ENCODE assay signal across 18 cellular contexts in the genomic region with DNA sequence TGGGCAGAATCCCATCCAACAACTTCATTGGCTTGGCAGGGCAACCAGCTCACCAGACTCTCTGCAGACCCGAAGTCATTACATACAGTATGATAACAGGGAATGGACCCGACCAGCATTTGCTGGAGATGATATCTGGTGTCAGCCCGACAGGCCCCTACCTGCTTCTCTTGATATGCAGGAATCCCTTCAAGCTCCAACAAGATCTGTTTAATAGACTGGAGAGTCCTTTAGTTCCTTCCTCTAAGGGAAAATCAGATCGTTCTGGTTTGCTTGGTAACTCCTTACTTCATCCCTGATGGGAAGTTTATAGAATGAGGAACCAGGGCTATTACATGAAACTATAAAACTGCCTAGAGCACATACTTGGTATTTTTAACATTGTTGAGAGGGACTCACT.
"Had no signal": no experiment of that assay in that cellular context is flagged by ENCODE, and none has a peak within 500 bp of the region (broad histone marks: within the 10 kb centered on the region; RNA-seq: fewer than 3 reads in every experiment).

No MANE protein-coding gene starts in this region.

- ATAC-seq: activated CD8-positive, alpha-beta T cell treated with anti-CD3 and anti-CD28 coated beads, Interleukin-2, amount 10 ng/mL, durations not matched to agents 7 days and 5 days; mucosa of descending colon; naive thymus-derived CD8-positive, alpha-beta T cell; psoas muscle; T-cell had no signal

- H3K4me3 Mint-ChIP-seq: activated CD8-positive, alpha-beta T cell treated with anti-CD3 and anti-CD28 coated beads, Interleukin-2, amount 10 ng/mL, durations not matched to agents 7 days and 5 days; naive thymus-derived CD8-positive, alpha-beta T cell; T-cell had no signal

- H3K27ac Mint-ChIP-seq: activated CD8-positive, alpha-beta T cell treated with anti-CD3 and anti-CD28 coated beads, Interleukin-2, amount 10 ng/mL, durations not matched to agents 7 days and 5 days; naive thymus-derived CD8-positive, alpha-beta T cell; T-cell had no signal

- H3K36me3 Mint-ChIP-seq: naive thymus-derived CD8-positive, alpha-beta T cell had no signal

- DNase-seq: activated CD4-positive, alpha-beta T cell treated with anti-CD3 and anti-CD28 coated beads for 4 hours; activated CD8-positive, alpha-beta T cell treated with anti-CD3 and anti-CD28 coated beads, Interleukin-2, amount 10 ng/mL, durations not matched to agents 7 days and 5 days; activated naive CD4-positive, alpha-beta T cell treated with Interleukin-2 at 50 U/mL for 16 hours; central memory CD4-positive, alpha-beta T cell; cortex of kidney; effector CD8-positive, alpha-beta T cell; hypothalamus; mucosa of descending colon; naive thymus-derived CD8-positive, alpha-beta T cell; psoas muscle; sigmoid colon; stimulated activated CD4-positive, alpha-beta T cell treated with anti-CD3 and anti-CD28 coated beads, Interleukin-2, amount 100 ng/mL, for 24 hours; stimulated activated naive CD4-positive, alpha-beta T cell; substantia nigra; T-cell; T1000; transverse colon; WERI-Rb-1 had no signal

- H3K9me3 Mint-ChIP-seq: naive thymus-derived CD8-positive, alpha-beta T cell; T-cell had no signal

- H3K27me3 Mint-ChIP-seq: T-cell had no signal

- H3K27ac ChIP-seq: psoas muscle, sigmoid colon, transverse colon, WERI-Rb-1 had no signal
